8 cellular contexts compared by ENCODE assay signal in genomic region chr10:31133628-31134302, GRCh38.
A peak's percentile ranks its signal among the peaks of the same experiment; 100 is the strongest.
DNase-seq lines count a peak whose midpoint lies in the region; ATAC-seq lines count a peak whose summit lies in the region.

No MANE protein-coding gene starts in this region.

- peaks cover 14 to 47% (median 43%) of the 10 kb centered on the region in 4 donors for H3K4me1 Mint-ChIP-seq in naive thymus-derived CD8-positive, alpha-beta T cell

- no peaks in the 10 kb centered on the region for H3K36me3 Mint-ChIP-seq in naive thymus-derived CD8-positive, alpha-beta T cell

- H3K9me3 Mint-ChIP-seq in naive thymus-derived CD8-positive, alpha-beta T cell = no peaks in the 10 kb centered on the region

- H3K27me3 Mint-ChIP-seq in naive thymus-derived CD8-positive, alpha-beta T cell = no peaks in the 10 kb centered on the region

- peak overlapping the region; percentile 19 to 90 (median 78) for H3K27ac Mint-ChIP-seq in naive thymus-derived CD8-positive, alpha-beta T cell

- ATAC-seq in GM18511 (IDR thresholded peaks at IDR 0.05; ENCODE audit: unreplicated experiment) = peak; percentile 65
- peak; percentile 51 for ATAC-seq in HG03095 (IDR thresholded peaks at IDR 0.05; ENCODE audit: unreplicated experiment)
- peak; percentile 54 to 72 for ATAC-seq in naive thymus-derived CD8-positive, alpha-beta T cell

- POLR2A ChIA-PET in naive thymus-derived CD8-positive, alpha-beta T cell (lab: Charles Lee) = interaction anchor here (0.6 to 1.6 kb wide), 6 partner anchors 10 to 784 kb away, joined by 3 to 4 read pairs (median 3); partner anchors contain the start of gene MTPAP

- DNase-seq in NOMO-1 treated with DMSO at 0.1 percent for 48 hours (lab: John Stamatoyannopoulos, UW; ENCODE audit: unreplicated experiment) = peak; percentile 45
- DNase-seq in activated T-helper 1 cell treated with anti-CD3 and anti-CD28 coated beads, Interleukin-2, amount 50 U/mL, for 16 hours (ENCODE audit: low read depth in 1 of 2, low spot score in 1 of 2) = peak; percentile 40 to 48
- peak; percentile 45 for DNase-seq in fibroblast of peridontal ligament (ENCODE audit: extremely low read depth)
- peak; percentile 19 to 81 (median 49) for DNase-seq in naive thymus-derived CD8-positive, alpha-beta T cell
- DNase-seq in stimulated activated CD8-positive, alpha-beta memory T cell treated with anti-CD3 and anti-CD28 coated beads, Interleukin-7, amount 100 ng/mL, for 48 hours (ENCODE audit: extremely low read depth in 1 of 2, low read depth in 1 of 2) = peak; percentile 36 to 60
- no peak for DNase-seq in NCI-H1048 (lab: John Stamatoyannopoulos, UW)

- peak overlapping the region; percentile 59 to 87 (median 79) for H3K4me3 Mint-ChIP-seq in naive thymus-derived CD8-positive, alpha-beta T cell
